ENCODE assay signal across 21 cellular contexts in the genomic region with DNA sequence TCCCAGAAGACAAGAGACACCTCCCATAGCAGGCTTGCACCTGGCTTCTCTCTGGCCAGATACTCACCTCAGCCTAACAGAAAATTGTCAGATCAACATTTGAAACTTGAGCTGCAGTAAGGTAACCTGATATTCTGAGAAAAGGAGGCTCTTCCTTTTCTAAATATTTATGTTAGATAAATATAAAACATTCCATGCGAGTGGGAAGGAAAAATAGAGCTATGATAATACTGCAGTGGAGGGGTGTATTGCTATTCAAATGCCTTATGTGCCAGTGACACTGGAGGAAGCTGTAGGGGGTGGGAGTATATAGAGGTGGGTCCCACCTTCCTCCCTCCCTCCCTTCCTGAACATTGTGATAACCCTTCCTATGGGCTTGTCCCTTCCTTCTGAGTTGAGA.
DNase-seq lines count a peak whose midpoint lies in the region; ATAC-seq lines count a peak whose summit lies in the region.
"Had no signal": no experiment of that assay in that cellular context is flagged by ENCODE, and none has a peak within 500 bp of the region (broad histone marks: within the 10 kb centered on the region; RNA-seq: fewer than 3 reads in every experiment).

No MANE protein-coding gene starts in this region.

- DNase-seq in DMS153 treated with DMSO at 0.1 percent for 48 hours (lab: John Stamatoyannopoulos, UW; ENCODE audit: unreplicated experiment) (peak; percentile 31), H7 (peak; percentile 18), NCI-H510A (lab: John Stamatoyannopoulos, UW) (peak; percentile 56), adipocyte (ENCODE audit: low read depth) (peak; percentile 10), SKM-1 (lab: John Stamatoyannopoulos, UW; ENCODE audit: unreplicated experiment) (no peak), LoVo (ENCODE audit: low spot score) (no peak)
- DNase-seq in stimulated activated naive B cell treated with anti-CD40 and anti-IgM and Interleukin-4, amounts not matched to agents 10 μg/mL and 1 μg/mL and 100 μg/mL, for 72 hours = no peak
- DNase-seq: activated CD4-positive, alpha-beta T cell treated with anti-CD3 and anti-CD28 coated beads for 36 hours; activated naive CD4-positive, alpha-beta T cell treated with Interleukin-2 at 50 U/mL for 16 hours; activated T-cell treated with anti-CD3 and anti-CD28 coated beads, Interleukin-2, amount 50 U/mL, for 72 hours; DMS 273 treated with DMSO at 0.1 percent for 48 hours; foreskin melanocyte; KG1; mesenchymal stem cell; NCI-H1048; T-helper 17 cell had no signal

- no peak for ATAC-seq in stimulated activated naive B cell treated with anti-CD40 and anti-IgM and Interleukin-4, amounts not matched to agents 10 μg/mL and 1 μg/mL and 100 μg/mL, for 72 hours (replicated peaks)
- ATAC-seq: activated CD4-positive, alpha-beta T cell treated with anti-CD3 and anti-CD28 coated beads for 36 hours; activated T-cell treated with anti-CD3 and anti-CD28 coated beads, Interleukin-2, amount 50 U/mL, for 72 hours; left lobe of liver; T-helper 17 cell had no signal

- H3K9ac ChIP-seq in adipocyte (ENCODE audit: low read length) = no peak overlapping the region

- no peaks in the 10 kb centered on the region for H3K27me3 Mint-ChIP-seq in stimulated activated naive B cell treated with anti-CD40 and anti-IgM and Interleukin-4, amounts not matched to agents 10 μg/mL and 1 μg/mL and 100 μg/mL, for 72 hours
- H3K27me3 Mint-ChIP-seq: activated CD4-positive, alpha-beta T cell treated with anti-CD3 and anti-CD28 coated beads for 36 hours; T-helper 17 cell; type B pancreatic cell had no signal

- H3K4me3 Mint-ChIP-seq in stimulated activated naive B cell treated with anti-CD40 and anti-IgM and Interleukin-4, amounts not matched to agents 10 μg/mL and 1 μg/mL and 100 μg/mL, for 72 hours = no peak overlapping the region
- H3K4me3 Mint-ChIP-seq: activated CD4-positive, alpha-beta T cell treated with anti-CD3 and anti-CD28 coated beads for 36 hours; activated T-cell treated with anti-CD3 and anti-CD28 coated beads, Interleukin-2, amount 50 U/mL, for 72 hours; T-helper 17 cell; type B pancreatic cell had no signal

- no peaks in the 10 kb centered on the region for H3K4me1 ChIP-seq in adipocyte (ENCODE audit: control insufficient read depth, insufficient read depth, low read length)

- H3K9me3 Mint-ChIP-seq in stimulated activated naive B cell treated with anti-CD40 and anti-IgM and Interleukin-4, amounts not matched to agents 10 μg/mL and 1 μg/mL and 100 μg/mL, for 72 hours = no peaks in the 10 kb centered on the region

- H3K9me3 ChIP-seq in adipocyte (ENCODE audit: control insufficient read depth, low read length) = no peaks in the 10 kb centered on the region
- H3K9me3 ChIP-seq: esophagus muscularis mucosa had no signal

- H3K36me3 Mint-ChIP-seq in stimulated activated naive B cell treated with anti-CD40 and anti-IgM and Interleukin-4, amounts not matched to agents 10 μg/mL and 1 μg/mL and 100 μg/mL, for 72 hours = no peaks in the 10 kb centered on the region
- H3K36me3 Mint-ChIP-seq: type B pancreatic cell had no signal

- no peaks in the 10 kb centered on the region for H3K27me3 ChIP-seq in H7 (ENCODE audit: control insufficient read depth, insufficient read depth, low read length)
- no peaks in the 10 kb centered on the region for H3K27me3 ChIP-seq in adipocyte (replicated peaks; ENCODE audit: control insufficient read depth, insufficient read depth, low read length)
- H3K27me3 ChIP-seq: esophagus muscularis mucosa had no signal

- H3K4me1 Mint-ChIP-seq in stimulated activated naive B cell treated with anti-CD40 and anti-IgM and Interleukin-4, amounts not matched to agents 10 μg/mL and 1 μg/mL and 100 μg/mL, for 72 hours = no peaks in the 10 kb centered on the region
- H3K4me1 Mint-ChIP-seq: activated CD4-positive, alpha-beta T cell treated with anti-CD3 and anti-CD28 coated beads for 36 hours had no signal

- H3K4me3 ChIP-seq in H7 (ENCODE audit: insufficient read depth, low read depth, low read length) = no peak overlapping the region
- H3K4me3 ChIP-seq in adipocyte (ENCODE audit: low read length) = no peak overlapping the region
- H3K4me3 ChIP-seq: coronary artery, esophagus muscularis mucosa, SK-N-MC had no signal

- H3K36me3 ChIP-seq in H7 (replicated peaks; ENCODE audit: control insufficient read depth, insufficient read depth, low read length) (no peaks in the 10 kb centered on the region), adipocyte (ENCODE audit: control insufficient read depth, insufficient read depth, low read length, severe bottlenecking) (no peaks in the 10 kb centered on the region)
- H3K36me3 ChIP-seq: esophagus muscularis mucosa had no signal

- no peak overlapping the region for H3K27ac Mint-ChIP-seq in stimulated activated naive B cell treated with anti-CD40 and anti-IgM and Interleukin-4, amounts not matched to agents 10 μg/mL and 1 μg/mL and 100 μg/mL, for 72 hours
- H3K27ac Mint-ChIP-seq: activated CD4-positive, alpha-beta T cell treated with anti-CD3 and anti-CD28 coated beads for 36 hours; activated T-cell treated with anti-CD3 and anti-CD28 coated beads, Interleukin-2, amount 50 U/mL, for 72 hours; T-helper 17 cell; type B pancreatic cell had no signal

Comparison
In these comparisons a context has a peak if more than half of its experiments do, and no peak if none do; other contexts are left out.
1. DNase-seq: peak in DMS153 treated with DMSO at 0.1 percent for 48 hours (single experiment), H7 (single experiment), NCI-H510A (single experiment) and adipocyte (single experiment); none in SKM-1 (single experiment), stimulated activated naive B cell treated with anti-CD40 and anti-IgM and Interleukin-4, amounts not matched to agents 10 μg/mL and 1 μg/mL and 100 μg/mL, for 72 hours (single experiment) and LoVo (single experiment).